ENCODE assay signal across 1 cellular context in genomic region chr17:69175812-69176517, GRCh38.
A peak's percentile ranks its signal among the peaks of the same experiment; 100 is the strongest.
TF ChIP-seq lines count a peak whose summit lies in the region.

No MANE protein-coding gene starts in this region.

TF ChIP-seq in endothelial cell of umbilical vein, 7 proteins besides CTCF, POLR2A, EP300 and RAD21:
- TF ChIP-seq MAX (IDR thresholded peaks at IDR 0.05; ENCODE audit: insufficient read depth, insufficient read length): no peak
- peak; percentile 35 for TF ChIP-seq POLR2AphosphoS5 (IDR thresholded peaks at IDR 0.05; ENCODE audit: insufficient read depth, low read depth, low read length)
- TF ChIP-seq JUN (IDR thresholded peaks at IDR 0.05; ENCODE audit: borderline replicate concordance, insufficient read depth, insufficient read length, low read depth): peak; percentile 18
- peak; percentile 72 for TF ChIP-seq GATA2 (IDR thresholded peaks at IDR 0.05; ENCODE audit: insufficient read depth, insufficient read length, low read depth, low read length)
- peak; percentile 35 for TF ChIP-seq FOS (IDR thresholded peaks at IDR 0.05; ENCODE audit: borderline replicate concordance, insufficient read depth, low read length)
